In genomic region chr2:197495433-197496134, GRCh38 we compare ENCODE assay signal across 17 cellular contexts. TPM values are rescaled to one million over a fixed set of nuclear protein-coding genes. Genes with fewer than 3 reads are reported as not detected.
DNase-seq lines count a peak whose midpoint lies in the region; ATAC-seq and TF ChIP-seq lines count a peak whose summit lies in the region.
"Had no signal": no experiment of that assay in that cellular context is flagged by ENCODE, and none has a peak within 500 bp of the region (broad histone marks: within the 10 kb centered on the region; RNA-seq: fewer than 3 reads in every experiment).

No MANE protein-coding gene starts in this region.

- no peak overlapping the region for H3K18ac ChIP-seq in H9 (ENCODE audit: insufficient read length, low read depth, low read length)

- H3K14ac ChIP-seq in H9 (ENCODE audit: insufficient read depth, low read length), result no peak overlapping the region

- H3K79me1 ChIP-seq in H9 (ENCODE audit: insufficient read depth, low read depth, low read length, poor library complexity, severe bottlenecking), result no peaks in the 10 kb centered on the region

- no peak overlapping the region for H2AK5ac ChIP-seq in H9 (ENCODE audit: insufficient read length, low read length)

- H3K4me3 ChIP-seq in Peyer's patch, result no peak overlapping the region
- H3K4me3 ChIP-seq: body of pancreas, tibial artery had no signal

- no peak overlapping the region for H3K4ac ChIP-seq in H9 (ENCODE audit: low read depth, low read length)

- peaks cover 36% of the 10 kb centered on the region; the same call in 1 of the 2 replicates for H3K79me2 ChIP-seq in H9 (ENCODE audit: insufficient read depth, low read length)

- H4K8ac ChIP-seq in H9 (replicated peaks; ENCODE audit: insufficient read length, low read depth, low read length), result no peak overlapping the region

- H3K4me3 Mint-ChIP-seq in activated CD4-positive, alpha-beta T cell treated with anti-CD3 and anti-CD28 coated beads, Interleukin-2, amount 10 ng/mL, durations not matched to agents 24 days and 14 days, result peak overlapping the region; percentile 95
- peak overlapping the region; percentile 98 to 99 for H3K4me3 Mint-ChIP-seq in H9
- peak overlapping the region; percentile 17 for H3K4me3 Mint-ChIP-seq in activated CD4-positive, alpha-beta memory T cell treated with anti-CD3 and anti-CD28 coated beads, Interleukin-2, amount 10 ng/mL, durations not matched to agents 7 days and 5 days
- no peak overlapping the region for H3K4me3 Mint-ChIP-seq in nephron progenitor cell

- H3K23me2 ChIP-seq in H9 (ENCODE audit: insufficient read length, low read depth, low read length, poor library complexity, severe bottlenecking), result peaks cover 6% of the 10 kb centered on the region

- no peak for DNase-seq in activated CD4-positive, alpha-beta T cell treated with anti-CD3 and anti-CD28 coated beads, Interleukin-2, amount 10 ng/mL, durations not matched to agents 24 days and 14 days
- DNase-seq in activated CD4-positive, alpha-beta T cell treated with anti-CD3 and anti-CD28 coated beads, Interleukin-2, amount 50 U/mL, for 48 hours, result no peak
- DNase-seq in H9 (no peak), left lobe of liver (ENCODE audit: low spot score) (peak; percentile 11), Peyer's patch (no peak), nephron progenitor cell (no peak), pons (ENCODE audit: low spot score) (no peak)
- DNase-seq in activated CD4-positive, alpha-beta memory T cell treated with anti-CD3 and anti-CD28 coated beads, Interleukin-2, amount 10 ng/mL, durations not matched to agents 7 days and 5 days, result no peak
- DNase-seq: activated CD8-positive, alpha-beta memory T cell treated with anti-CD3 and anti-CD28 coated beads, Interleukin-2, amount 50 U/mL, for 4 hours; body of pancreas; DMS153; effector CD4-positive, alpha-beta T cell; foreskin fibroblast; NCI-H1694 treated with DMSO at 0.1 percent for 48 hours; NCI-H526; posterior cingulate gyrus; tibial artery had no signal

- H2BK20ac ChIP-seq in H9 (ENCODE audit: low read depth, low read length, poor library complexity, severe bottlenecking), result no peak overlapping the region

- no peak overlapping the region for H2AFZ ChIP-seq in H9 (ENCODE audit: low read length)

- H3K4me1 ChIP-seq in H9 (ENCODE audit: insufficient read depth, low read length) (no peaks in the 10 kb centered on the region; the same call in 1 of the 2 replicates), Peyer's patch (peaks cover 0 to 27% (median 13%) of the 10 kb centered on the region in 4 donors)

- no peak overlapping the region for H3K27ac ChIP-seq in H9 (ENCODE audit: insufficient read length, low read depth, low read length)
- no peak overlapping the region for H3K27ac ChIP-seq in Peyer's patch
- H3K27ac ChIP-seq: body of pancreas, tibial artery had no signal

- no peak overlapping the region for H2BK5ac ChIP-seq in H9 (ENCODE audit: insufficient read length, low read length)

- TF ChIP-seq CTCF in H9 (conservative IDR thresholded peaks at IDR 0.05) (no peak), Peyer's patch (IDR thresholded peaks at IDR 0.05) (no peak), nephron progenitor cell (IDR thresholded peaks at IDR 0.05) (no peak)

- H3K27me3 ChIP-seq in H9 (ENCODE audit: insufficient read depth, low read length) (no peaks in the 10 kb centered on the region), Peyer's patch (no peaks in the 10 kb centered on the region)
- H3K27me3 ChIP-seq: body of pancreas, tibial artery had no signal

- intact Hi-C loops in activated CD4-positive, alpha-beta T cell treated with anti-CD3 and anti-CD28 coated beads, Interleukin-2, amount 10 ng/mL, durations not matched to agents 24 days and 14 days (cut with micrococcal nuclease), result no loop called here

- no peak overlapping the region for H4K91ac ChIP-seq in H9 (ENCODE audit: insufficient read length, low read depth, low read length)

- H3K4me1 Mint-ChIP-seq in activated CD4-positive, alpha-beta T cell treated with anti-CD3 and anti-CD28 coated beads, Interleukin-2, amount 10 ng/mL, durations not matched to agents 24 days and 14 days, result peaks cover 40% of the 10 kb centered on the region
- H3K4me1 Mint-ChIP-seq in H9 (peaks cover 21 to 33% of the 10 kb centered on the region in 2 experiments), nephron progenitor cell (peaks cover 41% of the 10 kb centered on the region)
- H3K4me1 Mint-ChIP-seq in activated CD4-positive, alpha-beta memory T cell treated with anti-CD3 and anti-CD28 coated beads, Interleukin-2, amount 10 ng/mL, durations not matched to agents 7 days and 5 days, result peaks cover 47% of the 10 kb centered on the region

- H2BK15ac ChIP-seq in H9 (ENCODE audit: low read depth, low read length), result no peak overlapping the region

- no peaks in the 10 kb centered on the region for H3K9me3 Mint-ChIP-seq in activated CD4-positive, alpha-beta T cell treated with anti-CD3 and anti-CD28 coated beads, Interleukin-2, amount 10 ng/mL, durations not matched to agents 24 days and 14 days
- H3K9me3 Mint-ChIP-seq in H9 (no peaks in the 10 kb centered on the region), nephron progenitor cell (no peaks in the 10 kb centered on the region)
- H3K9me3 Mint-ChIP-seq in activated CD4-positive, alpha-beta memory T cell treated with anti-CD3 and anti-CD28 coated beads, Interleukin-2, amount 10 ng/mL, durations not matched to agents 7 days and 5 days, result no peaks in the 10 kb centered on the region

- no peak overlapping the region for H3K56ac ChIP-seq in H9 (ENCODE audit: insufficient read length, low read depth, low read length)

- H4K5ac ChIP-seq in H9 (ENCODE audit: insufficient read length, low read depth, low read length), result no peak overlapping the region

- H3K27me3 Mint-ChIP-seq in activated CD4-positive, alpha-beta T cell treated with anti-CD3 and anti-CD28 coated beads, Interleukin-2, amount 10 ng/mL, durations not matched to agents 24 days and 14 days, result no peaks in the 10 kb centered on the region
- H3K27me3 Mint-ChIP-seq in H9 (ENCODE audit: low read depth) (no peaks in the 10 kb centered on the region), nephron progenitor cell (ENCODE audit: low read depth, poor library complexity) (no peaks in the 10 kb centered on the region)
- no peaks in the 10 kb centered on the region for H3K27me3 Mint-ChIP-seq in activated CD4-positive, alpha-beta memory T cell treated with anti-CD3 and anti-CD28 coated beads, Interleukin-2, amount 10 ng/mL, durations not matched to agents 7 days and 5 days

- no peak overlapping the region for H3K9ac ChIP-seq in H9 (ENCODE audit: extremely low read depth, insufficient read length, low read length)

- CTCF ChIA-PET in activated CD4-positive, alpha-beta memory T cell treated with anti-CD3 and anti-CD28 coated beads, Interleukin-2, amount 10 ng/mL, durations not matched to agents 7 days and 5 days (lab: Charles Lee), result interaction anchor here (0.6 kb wide), 1 partner anchor 17 kb away, joined by 4 read pairs; no protein-coding TSS in a partner anchor

- no peak overlapping the region for H2BK12ac ChIP-seq in H9 (ENCODE audit: insufficient read length, low read depth, low read length)

- no peaks in the 10 kb centered on the region for H4K20me1 ChIP-seq in H9 (ENCODE audit: control insufficient read depth, insufficient read depth, insufficient read length)

- no peaks in the 10 kb centered on the region for H3K9me3 ChIP-seq in H9 (ENCODE audit: control insufficient read depth, low read depth, low read length)
- H3K9me3 ChIP-seq in Peyer's patch, result no peaks in the 10 kb centered on the region
- H3K9me3 ChIP-seq: body of pancreas, tibial artery had no signal

- POLR2A ChIA-PET in activated CD4-positive, alpha-beta memory T cell treated with anti-CD3 and anti-CD28 coated beads, Interleukin-2, amount 10 ng/mL, durations not matched to agents 7 days and 5 days (lab: Charles Lee), result interaction anchor here (0.7 to 9.0 kb wide), 4 partner anchors 19 to 63 kb away, joined by 4 to 275 read pairs (median 60); partner anchors contain the start of genes COQ10B, MOB4 and SF3B1

- no peak for TF ChIP-seq POLR2A in Peyer's patch (IDR thresholded peaks at IDR 0.05)

- peak overlapping the region; percentile 30 for H3K4me2 ChIP-seq in H9 (ENCODE audit: insufficient read depth, insufficient read length, low read length)

- no CpG with 5 or more reads among the region's 2 CpGs for WGBS in H9 (ENCODE audit: extremely low coverage, insufficient read length, low lambda C conversion rate)

- peak overlapping the region; percentile 29 for H3K27ac Mint-ChIP-seq in activated CD4-positive, alpha-beta T cell treated with anti-CD3 and anti-CD28 coated beads, Interleukin-2, amount 10 ng/mL, durations not matched to agents 24 days and 14 days
- peak overlapping the region in 1 of 3 experiments; percentile 63; a peak in 1 of 7 replicates for H3K27ac Mint-ChIP-seq in H9
- peak overlapping the region; percentile 97 for H3K27ac Mint-ChIP-seq in activated CD4-positive, alpha-beta memory T cell treated with anti-CD3 and anti-CD28 coated beads, Interleukin-2, amount 10 ng/mL, durations not matched to agents 7 days and 5 days
- no peak overlapping the region for H3K27ac Mint-ChIP-seq in nephron progenitor cell

- peaks cover 0 to 64% (median 2%) of the 10 kb centered on the region in 3 donors for H3K36me3 ChIP-seq in Peyer's patch

- peaks cover 80% of the 10 kb centered on the region for H3K36me3 Mint-ChIP-seq in activated CD4-positive, alpha-beta T cell treated with anti-CD3 and anti-CD28 coated beads, Interleukin-2, amount 10 ng/mL, durations not matched to agents 24 days and 14 days (ENCODE audit: low read depth)
- H3K36me3 Mint-ChIP-seq in H9 (ENCODE audit: insufficient read depth in 1 of 3, low read depth in 3 of 3) (peaks cover 70 to 87% (median 83%) of the 10 kb centered on the region in 3 experiments), nephron progenitor cell (ENCODE audit: low read depth) (peaks cover 59% of the 10 kb centered on the region)
- H3K36me3 Mint-ChIP-seq in activated CD4-positive, alpha-beta memory T cell treated with anti-CD3 and anti-CD28 coated beads, Interleukin-2, amount 10 ng/mL, durations not matched to agents 7 days and 5 days (ENCODE audit: low read depth), result peaks cover 64% of the 10 kb centered on the region

- no peak overlapping the region for H3K23ac ChIP-seq in H9 (ENCODE audit: insufficient read length, low read depth, low read length)

- no peak overlapping the region for H3T11ph ChIP-seq in H9 (ENCODE audit: low read length)

- no peak for ATAC-seq in left lobe of liver
- ATAC-seq: body of pancreas had no signal

- no peak overlapping the region for H2BK120ac ChIP-seq in H9 (ENCODE audit: low read depth, low read length, poor library complexity, severe bottlenecking)

RNA-seq across cellular contexts. Expression of gene HSPD1, which starts 4.1 kb away (rescaled TPM):
- 984 and 999 TPM in 2 replicates for total RNA-seq in activated CD4-positive, alpha-beta T cell treated with anti-CD3 and anti-CD28 coated beads, Interleukin-2, amount 10 ng/mL, durations not matched to agents 24 days and 14 days
- 844 and 846 TPM in 2 replicates for total RNA-seq in H9 (2021)
- 100 to 1,000 TPM; 227 to 229 TPM for total RNA-seq in activated CD4-positive, alpha-beta memory T cell treated with anti-CD3 and anti-CD28 coated beads, Interleukin-2, amount 10 ng/mL, durations not matched to agents 7 days and 5 days
- 239 TPM for total RNA-seq in left lobe of liver
- total RNA-seq in Peyer's patch, result 100 to 1,000 TPM in 3 of 4 donors, 10 to 100 TPM in 1; 88.4 to 221 (median 122) TPM

RNA-seq across cellular contexts. Expression of gene HSPE1, which starts 4.6 kb away (rescaled TPM):
- 409 and 411 TPM in 2 replicates for total RNA-seq in activated CD4-positive, alpha-beta T cell treated with anti-CD3 and anti-CD28 coated beads, Interleukin-2, amount 10 ng/mL, durations not matched to agents 24 days and 14 days
- total RNA-seq in H9 (2021) (347 and 370 TPM in 2 replicates), left lobe of liver (91.6 TPM), Peyer's patch (10 to 100 TPM; 23.8 to 95.4 (median 67.8) TPM)
- total RNA-seq in activated CD4-positive, alpha-beta memory T cell treated with anti-CD3 and anti-CD28 coated beads, Interleukin-2, amount 10 ng/mL, durations not matched to agents 7 days and 5 days, result 10 to 100 TPM; 85.9 to 92.6 TPM

RNA-seq across cellular contexts. Expression of gene MOB4, which starts 20.3 kb away (rescaled TPM):
- total RNA-seq in activated CD4-positive, alpha-beta T cell treated with anti-CD3 and anti-CD28 coated beads, Interleukin-2, amount 10 ng/mL, durations not matched to agents 24 days and 14 days, result 19.2 and 22.6 TPM in 2 replicates
- 54.0 and 57.6 TPM in 2 replicates for total RNA-seq in H9 (2021)
- 10 to 100 TPM; 23.5 to 24.8 TPM for total RNA-seq in activated CD4-positive, alpha-beta memory T cell treated with anti-CD3 and anti-CD28 coated beads, Interleukin-2, amount 10 ng/mL, durations not matched to agents 7 days and 5 days
- total RNA-seq in left lobe of liver, result 5.8 TPM
- 10 to 100 TPM; 11.0 to 36.3 (median 20.5) TPM for total RNA-seq in Peyer's patch

RNA-seq across cellular contexts. Expression of gene COQ10B, which starts 42.2 kb away (rescaled TPM):
- 20.1 TPM in 2 replicates for total RNA-seq in activated CD4-positive, alpha-beta T cell treated with anti-CD3 and anti-CD28 coated beads, Interleukin-2, amount 10 ng/mL, durations not matched to agents 24 days and 14 days
- total RNA-seq in H9 (2021), result 16.2 and 18.3 TPM in 2 replicates
- total RNA-seq in activated CD4-positive, alpha-beta memory T cell treated with anti-CD3 and anti-CD28 coated beads, Interleukin-2, amount 10 ng/mL, durations not matched to agents 7 days and 5 days, result 10 to 100 TPM; 22.2 to 24.4 TPM
- 11.4 TPM for total RNA-seq in left lobe of liver
- total RNA-seq in Peyer's patch, result 10 to 100 TPM; 14.4 to 30.3 (median 22.3) TPM
